In genomic region chr10:89701238-89702120, GRCh38 we compare ENCODE assay signal across 8 cellular contexts. TPM values are rescaled to one million over a fixed set of nuclear protein-coding genes. Genes with fewer than 3 reads are reported as not detected.
DNase-seq lines count a peak whose midpoint lies in the region; ATAC-seq and TF ChIP-seq lines count a peak whose summit lies in the region.

Gene KIF20B (plus strand): TSS chr10:89701590. CDS start chr10:89705295, 3,705 bp downstream.

- TF ChIP-seq CTCF in GM13976 (IDR thresholded peaks at IDR 0.05; ENCODE audit: borderline replicate concordance, control extremely low read depth, extremely low read depth, insufficient read depth, missing control alignments), result peak; percentile 43
- TF ChIP-seq CTCF in heart left ventricle (IDR thresholded peaks at IDR 0.05), result peak; percentile 36 to 74 (median 57)
- TF ChIP-seq CTCF in upper lobe of left lung (IDR thresholded peaks at IDR 0.05), result peak; percentile 19 to 80 (median 44)

- TF ChIP-seq EP300 in upper lobe of left lung (IDR thresholded peaks at IDR 0.05), result no peak

- no peaks in the 10 kb centered on the region for H3K36me3 ChIP-seq in heart left ventricle
- H3K36me3 ChIP-seq in upper lobe of left lung, result no peaks in the 10 kb centered on the region

- TF ChIP-seq POLR2A in heart left ventricle (IDR thresholded peaks at IDR 0.05) (peak in 1 of 2 donors; percentile 68), upper lobe of left lung (IDR thresholded peaks at IDR 0.05) (peak in 2 of 4 donors; percentile 65 to 73)

- in situ Hi-C loops in GM13976 (cut with MboI; ENCODE audit: low sequenced_read_pairs, unreplicated experiment), result no loop called here

- 0 to 1% (median 0%) methylated on average over 42 to 48 of the region's 48 CpGs for WGBS in heart left ventricle, 4 donors
- WGBS in upper lobe of left lung, 2 donors, result 0 to 1% methylated on average over 45 to 48 of the region's 48 CpGs

- H3K9me3 ChIP-seq in heart left ventricle, result no peaks in the 10 kb centered on the region
- no peaks in the 10 kb centered on the region for H3K9me3 ChIP-seq in upper lobe of left lung

- peaks cover 0 to 18% (median 6%) of the 10 kb centered on the region in 12 donors for H3K4me1 ChIP-seq in heart left ventricle
- H3K4me1 ChIP-seq in upper lobe of left lung, result peaks cover 7 to 9% (median 8%) of the 10 kb centered on the region in 4 donors

- ATAC-seq in HG02870 (IDR thresholded peaks at IDR 0.05; ENCODE audit: unreplicated experiment) (peak; percentile 96), heart left ventricle (peak; percentile 100), upper lobe of left lung (ENCODE audit: low FRiP score in 2 of 2) (peak; percentile 100)

- peak within 1 kb of the TSS; percentile 40 to 85 (median 71) for H3K4me3 ChIP-seq in heart left ventricle
- H3K4me3 ChIP-seq in upper lobe of left lung, result peak within 1 kb of the TSS; percentile 53 to 70 (median 67)

- H3K27ac ChIP-seq in heart left ventricle, result peak within 1 kb of the TSS; percentile 54 to 90 (median 86)
- H3K27ac ChIP-seq in upper lobe of left lung, result peak within 1 kb of the TSS; percentile 79 to 93 (median 85)

- H3K27me3 ChIP-seq in heart left ventricle, result no peaks in the 10 kb centered on the region
- no peaks in the 10 kb centered on the region for H3K27me3 ChIP-seq in upper lobe of left lung

- intact Hi-C loops in heart left ventricle (cut with DNase I), result loop anchor here in 8 of 10 donors (1.0 to 10.0 kb wide), 8 partner anchors 54 to 277 kb away; partner anchors contain the start of gene PANK1 (in 6 of the 8)

- peak; percentile 95 for DNase-seq in GM13976 (ENCODE audit: low spot score)
- peak; percentile 97 for DNase-seq in NCI-H146 (lab: John Stamatoyannopoulos, UW)
- DNase-seq in T-helper 1 cell, result peak; percentile 87 to 98 (median 92)
- peak; percentile 95 for DNase-seq in amniotic epithelial cell (ENCODE audit: low read depth)
- peak; percentile 96 to 98 (median 97) for DNase-seq in heart left ventricle
- DNase-seq in pons (ENCODE audit: low spot score), result peak; percentile 96
- peak; percentile 97 for DNase-seq in upper lobe of left lung

RNA-seq across cellular contexts. Expression of gene KIF20B, which starts in this region (rescaled TPM):
- total RNA-seq in heart left ventricle, result 1 to 10 TPM in 8 of 9 donors, under 1 TPM in 1; 0.95 to 8.6 (median 2.4) TPM
- polyA plus RNA-seq in heart left ventricle, result 1 to 10 TPM in 1 of 2 donors, under 1 TPM in 1; 0.50 to 1.1 TPM
- 1 to 10 TPM; 1.0 to 6.7 (median 4.1) TPM for total RNA-seq in upper lobe of left lung

Comparison
In these comparisons a context has a peak if more than half of its experiments do, and no peak if none do; other contexts are left out.
1. Peak in every context shown above with its lines: DNase-seq, ATAC-seq, H3K4me3 ChIP-seq and H3K27ac ChIP-seq.